In the genomic region with DNA sequence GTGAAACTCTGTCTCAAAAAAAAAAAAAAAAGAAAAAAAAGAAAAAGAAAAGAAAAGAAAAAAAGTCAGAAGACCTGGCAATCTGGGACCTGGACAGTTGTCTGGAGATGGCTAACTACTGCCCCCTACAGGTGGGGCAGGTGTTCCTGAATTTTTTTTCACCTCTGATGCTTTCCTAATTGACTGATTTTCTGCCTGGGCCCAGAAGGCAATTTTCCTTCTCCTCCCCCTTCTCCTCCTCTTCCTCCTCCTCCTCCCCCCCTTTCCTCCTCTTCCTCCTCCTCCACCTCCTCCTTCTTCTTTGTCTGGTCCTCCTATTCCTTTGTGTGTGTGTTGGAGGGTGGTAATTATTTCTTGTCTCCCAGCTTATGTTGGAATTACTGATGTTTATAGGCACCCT, we compare ENCODE assay signal across 9 cellular contexts. TPM values are rescaled to one million over a fixed set of nuclear protein-coding genes. Genes with fewer than 3 reads are reported as not detected.
DNase-seq lines count a peak whose midpoint lies in the region; ATAC-seq and TF ChIP-seq lines count a peak whose summit lies in the region.
"Had no signal": no experiment of that assay in that cellular context is flagged by ENCODE, and none has a peak within 500 bp of the region (broad histone marks: within the 10 kb centered on the region; RNA-seq: fewer than 3 reads in every experiment).

No MANE protein-coding gene starts in this region.

- H3K4me1 ChIP-seq in HAP-1 (no peaks in the 10 kb centered on the region), RWPE2 (ENCODE audit: insufficient read depth, poor library complexity, severe bottlenecking) (no peaks in the 10 kb centered on the region)
- H3K4me1 ChIP-seq: SJSA1 had no signal

- intact Hi-C loops in Calu3 (cut with micrococcal nuclease; ENCODE audit: unreplicated experiment), result loop anchor here (5.0 kb wide), 3 partner anchors 325 to 1065 kb away; no protein-coding TSS in a partner anchor

- H3K27me3 ChIP-seq in HAP-1 (ENCODE audit: low read depth) (no peaks in the 10 kb centered on the region), RWPE2 (ENCODE audit: insufficient read depth, poor library complexity, severe bottlenecking) (no peaks in the 10 kb centered on the region)
- H3K27me3 ChIP-seq: SJSA1 had no signal

- peaks cover 3% of the 10 kb centered on the region for H3K9me3 Mint-ChIP-seq in Calu3 (ENCODE audit: low read depth, unreplicated experiment)

- no peak overlapping the region for H3K4me3 ChIP-seq in HAP-1
- no peak overlapping the region for H3K4me3 ChIP-seq in RWPE2 (ENCODE audit: severe bottlenecking)
- H3K4me3 ChIP-seq: SJSA1 had no signal

- H3K36me3 ChIP-seq in HAP-1 (replicated peaks) (no peaks in the 10 kb centered on the region), RWPE2 (ENCODE audit: low read depth) (no peaks in the 10 kb centered on the region)
- H3K36me3 ChIP-seq: SJSA1 had no signal

- H3K9me3 ChIP-seq in HAP-1, result no peaks in the 10 kb centered on the region
- no peaks in the 10 kb centered on the region for H3K9me3 ChIP-seq in RWPE2 (ENCODE audit: severe bottlenecking)
- H3K9me3 ChIP-seq: SJSA1 had no signal

- ATAC-seq in RWPE2 (ENCODE audit: low read depth) (no peak), HG03097 (IDR thresholded peaks at IDR 0.05; ENCODE audit: low FRiP score, unreplicated experiment) (no peak), HG02763 (IDR thresholded peaks at IDR 0.05; ENCODE audit: unreplicated experiment) (no peak), HG03460 (IDR thresholded peaks at IDR 0.05; ENCODE audit: unreplicated experiment) (no peak), HG02759 (IDR thresholded peaks at IDR 0.05; ENCODE audit: unreplicated experiment) (no peak)

- BruUV-seq in Calu3 (replicated peaks; lab: Mats Ljungman, UMichigan), result no TSS peak

- peak; percentile 84 for TF ChIP-seq CTCF in Calu3 (IDR thresholded peaks at IDR 0.05; ENCODE audit: unreplicated experiment)
- TF ChIP-seq CTCF in RWPE2 (IDR thresholded peaks at IDR 0.05; ENCODE audit: poor library complexity, severe bottlenecking), result peak; percentile 36

- no peaks in the 10 kb centered on the region for H3K4me1 Mint-ChIP-seq in Calu3 (ENCODE audit: low read depth, unreplicated experiment)

- H3K27ac Mint-ChIP-seq in Calu3 (ENCODE audit: unreplicated experiment), result no peak overlapping the region

- H3K27me3 Mint-ChIP-seq in Calu3 (ENCODE audit: unreplicated experiment), result peaks cover 33% of the 10 kb centered on the region

- CTCF ChIA-PET in Calu3 (lab: Charles Lee), result interaction anchor here (0.7 to 2.3 kb wide), 3 partner anchors 420 to 1408 kb away, joined by 3 to 5 read pairs (median 3); no protein-coding TSS in a partner anchor

- no peak overlapping the region for H3K4me3 Mint-ChIP-seq in Calu3 (ENCODE audit: low read depth, unreplicated experiment)

- in situ Hi-C loops in HAP-1 (cut with MboI; ENCODE audit: low sequenced_read_pairs), result no loop called here

- DNase-seq in Calu3, result peak; percentile 81
- DNase-seq in HAP-1 (ENCODE audit: low spot score in 2 of 2), result peak; percentile 13 to 70
- DNase-seq in RWPE2 (ENCODE audit: low spot score), result no peak
- peak; percentile 68 for DNase-seq in iPS-NIHi7 (ENCODE audit: extremely low spot score)

- no peak overlapping the region for H3K27ac ChIP-seq in RWPE2 (ENCODE audit: poor library complexity, severe bottlenecking)
- H3K27ac ChIP-seq: SJSA1 had no signal

- H3K36me3 Mint-ChIP-seq in Calu3 (ENCODE audit: insufficient read depth, unreplicated experiment), result no peaks in the 10 kb centered on the region

RNA-seq across cellular contexts. Expression of a gene that starts 26.7 kb away (rescaled TPM):
- total RNA-seq in Calu3 (2022), result 1.9 and 2.5 TPM in 2 replicates
